ENCODE assay signal across 19 cellular contexts in the genomic region with DNA sequence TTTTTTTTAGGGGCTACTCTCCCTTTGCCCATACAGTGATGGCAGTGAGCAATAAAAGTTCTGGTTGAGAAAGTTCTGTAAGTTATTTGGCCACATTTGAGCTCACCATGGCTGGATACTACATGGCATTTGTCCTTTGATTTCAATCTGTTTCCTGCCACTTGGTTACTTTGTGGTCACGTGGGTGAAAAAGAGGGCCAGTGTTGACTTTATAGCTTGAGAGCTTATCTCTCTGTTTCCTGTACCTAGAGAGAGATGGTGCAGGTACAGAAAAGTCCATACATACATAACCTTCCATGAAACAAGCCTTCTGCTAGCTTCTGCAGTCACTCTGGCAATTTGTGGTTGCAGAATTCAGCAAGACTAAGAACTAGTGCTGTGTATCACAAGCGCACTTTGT. TPM values are rescaled to one million over a fixed set of nuclear protein-coding genes. Genes with fewer than 3 reads are reported as not detected.
DNase-seq lines count a peak whose midpoint lies in the region; ATAC-seq, FAIRE-seq and TF ChIP-seq lines count a peak whose summit lies in the region.
"Had no signal": no experiment of that assay in that cellular context is flagged by ENCODE, and none has a peak within 500 bp of the region (broad histone marks: within the 10 kb centered on the region; RNA-seq: fewer than 3 reads in every experiment).

No MANE protein-coding gene starts in this region.

- H3K4me3 Mint-ChIP-seq in activated naive CD8-positive, alpha-beta T cell treated with anti-CD3 and anti-CD28 coated beads, Interleukin-2, amount 10 ng/mL, durations not matched to agents 7 days and 5 days = no peak overlapping the region
- no peak overlapping the region for H3K4me3 Mint-ChIP-seq in activated naive CD8-positive, alpha-beta T cell treated with anti-CD3 and anti-CD28 coated beads for 36 hours
- H3K4me3 Mint-ChIP-seq: CD8-positive, alpha-beta memory T cell had no signal

- no peak overlapping the region for H2AK5ac ChIP-seq in mesenchymal stem cell (ENCODE audit: low read length, severe bottlenecking)

- H3F3A ChIP-seq in GM23248 (ENCODE audit: insufficient read depth) = no peaks in the 10 kb centered on the region

- ATAC-seq in activated naive CD8-positive, alpha-beta T cell treated with anti-CD3 and anti-CD28 coated beads, Interleukin-2, amount 10 ng/mL, durations not matched to agents 7 days and 5 days (ENCODE audit: low read depth) = peak; percentile 50
- ATAC-seq in K562 (no peak), sciatic nerve (no peak)

- H3K4ac ChIP-seq in mesenchymal stem cell (ENCODE audit: low read depth in 1 of 2, low read length in 2 of 2) = no peak overlapping the region

- POLR2A ChIA-PET in activated naive CD8-positive, alpha-beta T cell treated with anti-CD3 and anti-CD28 coated beads, Interleukin-2, amount 10 ng/mL, durations not matched to agents 7 days and 5 days (lab: Charles Lee) = no interaction called here
- POLR2A ChIA-PET in K562 (lab: Yijun Ruan, JAX) = interaction anchor here (1.4 kb wide), 1 partner anchor 9 kb away, joined by 4 read pairs; no protein-coding TSS in a partner anchor

- no peak overlapping the region for H3K23ac ChIP-seq in mesenchymal stem cell (ENCODE audit: low read length in 2 of 2)

- no peak for FAIRE-seq in K562 (lab: Jason Lieb, UNC)
- FAIRE-seq: H54 had no signal

- H3K9me3 Mint-ChIP-seq in activated naive CD8-positive, alpha-beta T cell treated with anti-CD3 and anti-CD28 coated beads, Interleukin-2, amount 10 ng/mL, durations not matched to agents 7 days and 5 days = no peaks in the 10 kb centered on the region
- H3K9me3 Mint-ChIP-seq in activated naive CD8-positive, alpha-beta T cell treated with anti-CD3 and anti-CD28 coated beads for 36 hours = no peaks in the 10 kb centered on the region

- no peaks in the 10 kb centered on the region for H3K79me1 ChIP-seq in mesenchymal stem cell (replicated peaks; ENCODE audit: low read length, poor library complexity, severe bottlenecking)

- no peak overlapping the region for H2BK15ac ChIP-seq in mesenchymal stem cell (ENCODE audit: low read depth, poor library complexity, severe bottlenecking)

- H4K20me1 ChIP-seq in K562 (replicated peaks; ENCODE audit: control insufficient read depth, insufficient read depth, low read length) (no peaks in the 10 kb centered on the region), GM23248 (ENCODE audit: insufficient read depth) (no peaks in the 10 kb centered on the region)

- CTCF ChIA-PET in K562 (lab: Yijun Ruan, JAX; ENCODE audit: low intra/inter-chr PET ratio) = no interaction called here

- no peak for TF ChIP-seq CTCF in K562 (IDR thresholded peaks at IDR 0.05 in 2 of 3, conservative IDR thresholded peaks at IDR 0.05 in 1 of 3; ENCODE audit: insufficient read depth in 2 of 3, low read depth in 1 of 3, low read length in 3 of 3)
- no peak for TF ChIP-seq CTCF in stomach (IDR thresholded peaks at IDR 0.05)

- TF ChIP-seq POLR2A in K562 (conservative IDR thresholded peaks at IDR 0.05) (no peak), stomach (IDR thresholded peaks at IDR 0.05) (no peak)

- no peaks in the 10 kb centered on the region for H3K9me3 ChIP-seq in K562 (replicated peaks; ENCODE audit: control insufficient read depth, insufficient read depth, low read depth, low read length)
- H3K9me3 ChIP-seq in stomach = no peaks in the 10 kb centered on the region
- no peaks in the 10 kb centered on the region for H3K9me3 ChIP-seq in mesenchymal stem cell (ENCODE audit: control insufficient read depth, low read length)
- no peaks in the 10 kb centered on the region for H3K9me3 ChIP-seq in GM23248 (ENCODE audit: low read depth)

- BruUV-seq in K562 (replicated peaks; lab: Mats Ljungman, UMichigan) = no TSS peak

- H3K27me3 ChIP-seq in K562 (ENCODE audit: control insufficient read depth in 2 of 2, insufficient read depth in 2 of 2, low read length in 2 of 2) (no peaks in the 10 kb centered on the region), stomach (no peaks in the 10 kb centered on the region), mesenchymal stem cell (ENCODE audit: control insufficient read depth in 1 of 2, insufficient read depth in 1 of 2, low read length in 2 of 2) (no peaks in the 10 kb centered on the region), GM23248 (replicated peaks; ENCODE audit: insufficient read depth) (no peaks in the 10 kb centered on the region)

- H3K4me3 ChIP-seq in K562 (no peak overlapping the region), stomach (no peak overlapping the region), mesenchymal stem cell (ENCODE audit: insufficient read depth in 1 of 2, low read depth in 1 of 2, low read length in 2 of 2) (no peak overlapping the region), GM23248 (no peak overlapping the region)

- no peak overlapping the region for H2BK12ac ChIP-seq in mesenchymal stem cell (ENCODE audit: low read length in 2 of 2)

- H3K9ac ChIP-seq in K562 (ENCODE audit: insufficient read depth in 1 of 2, low read depth in 2 of 2, low read length in 2 of 2) = no peak overlapping the region
- no peak overlapping the region for H3K9ac ChIP-seq in mesenchymal stem cell (ENCODE audit: low read length)
- H3K9ac ChIP-seq in GM23248 = no peak overlapping the region

- H4K8ac ChIP-seq in mesenchymal stem cell (ENCODE audit: low read length) = no peak overlapping the region

- no peak overlapping the region for H2BK5ac ChIP-seq in mesenchymal stem cell (ENCODE audit: low read depth, low read length, poor library complexity, severe bottlenecking)

- H3K36me3 ChIP-seq in K562 (ENCODE audit: control insufficient read depth, insufficient read depth, low read length) (no peaks in the 10 kb centered on the region), stomach (no peaks in the 10 kb centered on the region), mesenchymal stem cell (ENCODE audit: control insufficient read depth in 1 of 2, insufficient read depth in 2 of 2, low read depth in 1 of 2, low read length in 2 of 2) (no peaks in the 10 kb centered on the region), GM23248 (ENCODE audit: low read depth) (no peaks in the 10 kb centered on the region)

- H3K27ac ChIP-seq in K562 (ENCODE audit: extremely low read depth, low read depth, low read length) (no peak overlapping the region), stomach (no peak overlapping the region), mesenchymal stem cell (ENCODE audit: low read length, poor library complexity, severe bottlenecking) (no peak overlapping the region), GM23248 (no peak overlapping the region)
- H3K27ac ChIP-seq: C4-2B had no signal

- DNase-seq in activated naive CD8-positive, alpha-beta T cell treated with anti-CD3 and anti-CD28 coated beads, Interleukin-2, amount 10 ng/mL, durations not matched to agents 7 days and 5 days = no peak
- no peak for DNase-seq in activated naive CD8-positive, alpha-beta T cell treated with anti-CD3 and anti-CD28 coated beads for 36 hours
- peak; percentile 51 for DNase-seq in NCI-H2029 (lab: John Stamatoyannopoulos, UW)
- no peak for DNase-seq in K562 (ENCODE audit: extremely low read depth in 1 of 4, low spot score in 3 of 4)
- DNase-seq in stomach = peak; percentile 45
- no peak for DNase-seq in mesenchymal stem cell
- DNase-seq in sciatic nerve (ENCODE audit: low spot score) = no peak
- DNase-seq in GM23248 = no peak
- DNase-seq: CD8-positive, alpha-beta memory T cell; DMS79 treated with DMSO at 0.1 percent for 48 hours; KG1; NCI-H1105; NCI-H146; NCI-H2081 treated with DMSO at 0.1 percent for 48 hours; NCI-H446; NCI-H82; Right ventricle myocardium superior had no signal

- no peak overlapping the region for H3K14ac ChIP-seq in mesenchymal stem cell (ENCODE audit: low read length in 2 of 2)

- H3K36me3 Mint-ChIP-seq in activated naive CD8-positive, alpha-beta T cell treated with anti-CD3 and anti-CD28 coated beads, Interleukin-2, amount 10 ng/mL, durations not matched to agents 7 days and 5 days = no peaks in the 10 kb centered on the region
- no peaks in the 10 kb centered on the region for H3K36me3 Mint-ChIP-seq in activated naive CD8-positive, alpha-beta T cell treated with anti-CD3 and anti-CD28 coated beads for 36 hours
- H3K36me3 Mint-ChIP-seq: CD8-positive, alpha-beta memory T cell had no signal

- H3K4me2 ChIP-seq in K562 (ENCODE audit: insufficient read depth, low read length) = no peak overlapping the region
- no peak overlapping the region for H3K4me2 ChIP-seq in mesenchymal stem cell (ENCODE audit: low read length, poor library complexity, severe bottlenecking)
- H3K4me2 ChIP-seq in GM23248 (ENCODE audit: unreplicated experiment) = no peak overlapping the region

- H2BK120ac ChIP-seq in mesenchymal stem cell (ENCODE audit: low read depth, low read length) = no peak overlapping the region

- no peak overlapping the region for H3K27ac Mint-ChIP-seq in activated naive CD8-positive, alpha-beta T cell treated with anti-CD3 and anti-CD28 coated beads, Interleukin-2, amount 10 ng/mL, durations not matched to agents 7 days and 5 days
- H3K27ac Mint-ChIP-seq in activated naive CD8-positive, alpha-beta T cell treated with anti-CD3 and anti-CD28 coated beads for 36 hours = no peak overlapping the region
- H3K27ac Mint-ChIP-seq: CD8-positive, alpha-beta memory T cell had no signal

- TF ChIP-seq EP300 in K562 (IDR thresholded peaks at IDR 0.05; ENCODE audit: low read length) (no peak), stomach (IDR thresholded peaks at IDR 0.05) (no peak)

- H4K91ac ChIP-seq in mesenchymal stem cell (ENCODE audit: low read length) = no peak overlapping the region

- in situ Hi-C loops in K562 (cut with MboI) = no loop called here
- in situ Hi-C loops in GM23248 (cut with MboI) = no loop called here

- H3K4me1 ChIP-seq in K562 (replicated peaks in 1 of 2; ENCODE audit: control insufficient read depth in 2 of 2, insufficient read depth in 2 of 2, low read length in 2 of 2) (no peaks in the 10 kb centered on the region), stomach (peaks cover 0 to 5% (median 2%) of the 10 kb centered on the region in 4 donors), mesenchymal stem cell (ENCODE audit: control insufficient read depth, insufficient read depth, low read depth, low read length) (no peaks in the 10 kb centered on the region), GM23248 (ENCODE audit: insufficient read depth) (no peaks in the 10 kb centered on the region)

- no peaks in the 10 kb centered on the region for H3K4me1 Mint-ChIP-seq in activated naive CD8-positive, alpha-beta T cell treated with anti-CD3 and anti-CD28 coated beads, Interleukin-2, amount 10 ng/mL, durations not matched to agents 7 days and 5 days
- peaks cover 2% of the 10 kb centered on the region for H3K4me1 Mint-ChIP-seq in activated naive CD8-positive, alpha-beta T cell treated with anti-CD3 and anti-CD28 coated beads for 36 hours
- H3K4me1 Mint-ChIP-seq: CD8-positive, alpha-beta memory T cell had no signal

- no peak overlapping the region for H3K18ac ChIP-seq in mesenchymal stem cell (ENCODE audit: low read depth in 1 of 2, low read length in 2 of 2)

- H3K9me2 ChIP-seq in GM23248 (ENCODE audit: insufficient read depth) = no peaks in the 10 kb centered on the region

- 0% methylated on average over 2 of the region's 2 CpGs for WGBS in K562 (ENCODE audit: insufficient coverage, low coverage, missing lambda C conversion rate)
- 35 to 52% (median 38%) methylated on average over 2 of the region's 2 CpGs for WGBS in stomach, 5 donors
- 100% methylated on average over 2 of the region's 2 CpGs for whole genome bisulfite sequencing in mesenchymal stem cell
- 31 to 38% methylated on average over 2 of the region's 2 CpGs for WGBS in GM23248 (ENCODE audit: low coverage in 1 of 2, low lambda C conversion rate in 2 of 2, missing lambda C conversion rate in 2 of 2), 2 experiments

- H3K27me3 Mint-ChIP-seq in activated naive CD8-positive, alpha-beta T cell treated with anti-CD3 and anti-CD28 coated beads, Interleukin-2, amount 10 ng/mL, durations not matched to agents 7 days and 5 days = peaks cover 7% of the 10 kb centered on the region
- peaks cover 5% of the 10 kb centered on the region for H3K27me3 Mint-ChIP-seq in activated naive CD8-positive, alpha-beta T cell treated with anti-CD3 and anti-CD28 coated beads for 36 hours

- H3K79me2 ChIP-seq in K562 (ENCODE audit: control insufficient read depth, insufficient read depth, low read length) = no peaks in the 10 kb centered on the region
- H3K79me2 ChIP-seq in GM23248 (ENCODE audit: insufficient read depth) = no peaks in the 10 kb centered on the region

- intact Hi-C loops in K562 (cut with micrococcal nuclease) = no loop called here
- intact Hi-C loops in stomach (cut with DNase I; ENCODE audit: low total_unique reads) = no loop called here
- intact Hi-C loops in sciatic nerve (cut with DNase I) = no loop called here

- H3K9me1 ChIP-seq in K562 (ENCODE audit: control insufficient read depth, insufficient read depth, low read length) = no peaks in the 10 kb centered on the region

- no peak for TF ChIP-seq RAD21 in K562 (CRISPR knock-in tag; conservative IDR thresholded peaks at IDR 0.05 in 1 of 2, IDR thresholded peaks at IDR 0.05 in 1 of 2)

- no peak overlapping the region for H2AFZ ChIP-seq in K562 (ENCODE audit: low read depth, low read length)
- H2AFZ ChIP-seq in mesenchymal stem cell (ENCODE audit: low read depth, low read length) = no peak overlapping the region
- H2AFZ ChIP-seq in GM23248 = no peak overlapping the region

RNA-seq across cellular contexts. Expression of a gene that starts 23.4 kb away (rescaled TPM):
- not detected for total RNA-seq in activated naive CD8-positive, alpha-beta T cell treated with anti-CD3 and anti-CD28 coated beads, Interleukin-2, amount 10 ng/mL, durations not matched to agents 7 days and 5 days
- total RNA-seq in activated naive CD8-positive, alpha-beta T cell treated with anti-CD3 and anti-CD28 coated beads for 36 hours = not detected
- total RNA-seq in K562 (2011; cell fraction: chromatin; rRNA removed; ENCODE audit: low replicate concordance) = 25.4 and 36.9 TPM in 2 replicates
- total RNA-seq in K562 (2011; cell fraction: nucleolus; rRNA removed) = 13.7 and 20.8 TPM in 2 replicates
- 19.9 and 26.0 TPM in 2 replicates for total RNA-seq in K562 (2011; cell fraction: nucleoplasm; rRNA removed)
- total RNA-seq in K562 (2014; rRNA removed) = 20.1 and 22.9 TPM in 2 replicates
- 28.6 and 32.5 TPM in 2 replicates for total RNA-seq in K562 (2014; rRNA removed; fragmentation: Illumina TruSeq; extraction: Trizol)
- total RNA-seq in K562 (2015; rRNA removed; fragmentation: Illumina TruSeq; extraction: Trizol) = 28.4 and 31.7 TPM in 2 replicates
- total RNA-seq in K562 (2021) = 21.5 and 29.5 TPM in 2 replicates
- polyA plus RNA-seq in K562 (2011; rRNA removed) = 12.1 and 14.6 TPM in 2 replicates
- polyA plus RNA-seq in K562 (2011; cell fraction: cytosol; rRNA removed) = 5.8 and 6.0 TPM in 2 replicates
- 14.5 and 17.0 TPM in 2 replicates for polyA plus RNA-seq in K562 (2011; cell fraction: nucleus; rRNA removed)
- polyA plus RNA-seq in K562 (2012) = 9.3 and 9.7 TPM in 2 replicates
- 20.0 and 24.7 TPM in 2 replicates for polyA plus RNA-seq in K562 (2014; fragmentation: Illumina TruSeq; extraction: Trizol)
- 10 to 100 TPM; 11.0 to 14.4 TPM for polyA plus RNA-seq in K562 (2014; fragmentation: Nextera tagmentation; extraction: Ambion mirVana)
- 12.5 and 14.6 TPM in 2 replicates for polyA plus RNA-seq in K562 (2014; rRNA removed)
- 38.2 and 39.0 TPM in 2 replicates for polyA minus RNA-seq in K562 (2011; rRNA and poly(A)+ RNA removed)
- 8.6 and 12.6 TPM in 2 replicates for polyA minus RNA-seq in K562 (2011; cell fraction: cytosol; rRNA and poly(A)+ RNA removed)
- polyA minus RNA-seq in K562 (2011; cell fraction: nucleus; rRNA and poly(A)+ RNA removed) = 42.5 and 80.5 TPM in 2 replicates
- total RNA-seq in stomach = 100 to 1,000 TPM in 4 of 5 donors, 10 to 100 TPM in 1; 35.3 to 379 (median 246) TPM
- polyA plus RNA-seq in stomach = 10 to 100 TPM; 28.6 to 45.9 (median 39.1) TPM
- polyA plus RNA-seq in mesenchymal stem cell (2013, experiment 1 of 2) = 0.54 TPM
- polyA plus RNA-seq in mesenchymal stem cell (2013, experiment 2 of 2) = 0.22 TPM
- total RNA-seq in sciatic nerve = 40.4 TPM
- total RNA-seq in GM23248 (2014; rRNA removed; shearing (Covaris generic)) = 1.8 and 3.5 TPM in 2 replicates
- polyA plus RNA-seq in GM23248 (2016; fragmentation: Nextera tagmentation; extraction: Ambion mirVana) = 1.3 and 2.3 TPM in 2 replicates
- total RNA-seq: CD8-positive, alpha-beta memory T cell had no signal
- polyA plus RNA-seq: CD8-positive, alpha-beta memory T cell had no signal

Comparison
In these comparisons a context has a peak if more than half of its experiments do, and no peak if none do; other contexts are left out.
1. DNase-seq: peak in NCI-H2029 (single experiment) and stomach (single experiment); none in activated naive CD8-positive, alpha-beta T cell treated with anti-CD3 and anti-CD28 coated beads, Interleukin-2, amount 10 ng/mL, durations not matched to agents 7 days and 5 days (single experiment), activated naive CD8-positive, alpha-beta T cell treated with anti-CD3 and anti-CD28 coated beads for 36 hours (single experiment), K562 (0 of 4), mesenchymal stem cell (single experiment), sciatic nerve (single experiment) and GM23248 (single experiment).